In the genomic region with DNA sequence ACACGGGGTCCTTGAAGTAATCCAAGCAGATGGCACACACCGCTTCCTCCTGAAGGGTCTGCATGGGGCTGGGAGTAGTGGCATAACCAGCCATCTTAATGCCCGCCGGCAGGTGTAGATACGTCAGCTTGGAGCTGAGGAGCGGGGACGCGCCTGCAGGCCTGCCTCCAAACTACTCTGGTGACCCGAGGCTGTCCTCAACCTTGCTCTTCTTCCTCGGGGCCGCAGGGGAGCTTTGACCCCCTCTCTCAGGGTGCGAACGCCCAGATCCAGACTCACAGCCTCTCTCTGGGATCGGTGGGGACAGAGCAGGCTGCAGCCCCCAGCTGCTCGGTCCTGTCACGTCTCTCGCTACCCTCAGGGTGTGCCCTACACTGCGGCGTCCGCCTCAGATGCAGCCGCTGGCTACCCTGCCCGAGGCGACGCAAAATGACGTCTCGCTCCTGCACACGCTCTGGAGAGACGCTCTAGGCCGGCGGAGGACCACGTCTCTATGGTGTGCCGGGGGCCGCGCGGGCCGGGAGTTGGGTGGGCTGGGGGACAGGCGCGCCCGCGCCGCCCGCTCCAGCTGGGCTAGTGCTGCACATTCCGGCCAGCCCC, we compare ENCODE assay signal across 8 cellular contexts. TPM values are rescaled to one million over a fixed set of nuclear protein-coding genes. Genes with fewer than 3 reads are reported as not detected.
DNase-seq lines count a peak whose midpoint lies in the region; ATAC-seq lines count a peak whose summit lies in the region.

A gene (minus strand): TSS at position 424 of the 600 bp plus-strand sequence. CDS start 330 bp downstream, at position 94.

- DNase-seq in AG08395 (ENCODE audit: low spot score) (peak; percentile 87), OCI-M2 (lab: John Stamatoyannopoulos, UW; ENCODE audit: unreplicated experiment) (no peak)
- peak; percentile 79 to 87 for DNase-seq in activated CD4-positive, alpha-beta T cell treated with anti-CD3 and anti-CD28 coated beads, Interleukin-2, amount 50 U/mL, for 24 hours (ENCODE audit: low read depth in 1 of 2, low spot score in 1 of 2)
- peak; percentile 81 to 83 (median 82) for DNase-seq in effector memory CD4-positive, alpha-beta T cell
- DNase-seq in stimulated activated CD8-positive, alpha-beta memory T cell treated with anti-CD3 and anti-CD28 coated beads, Interleukin-2, amount 100 ng/mL, for 1 hour (ENCODE audit: low read depth in 2 of 2): peak; percentile 74 to 83

- peaks cover 10% of the 10 kb centered on the region for H3K36me3 ChIP-seq in effector memory CD4-positive, alpha-beta T cell (ENCODE audit: control insufficient read depth, insufficient read depth, low read length)
- H3K36me3 ChIP-seq in mesodermal cell (ENCODE audit: control insufficient read depth, insufficient read depth, low read length): peaks cover 38% of the 10 kb centered on the region

- H3K27ac ChIP-seq in effector memory CD4-positive, alpha-beta T cell (ENCODE audit: insufficient read depth, low read length, poor library complexity, severe bottlenecking): peak within 1 kb of the TSS; percentile 99
- H3K27ac ChIP-seq in mesodermal cell (ENCODE audit: low read depth, low read length, severe bottlenecking): peak within 1 kb of the TSS; percentile 95

- WGBS in mesodermal cell (ENCODE audit: insufficient coverage in 2 of 2), 2 experiments: 0 to 1% methylated on average over 30 to 31 of the region's 43 CpGs

- H3K27me3 ChIP-seq in effector memory CD4-positive, alpha-beta T cell (replicated peaks; ENCODE audit: control insufficient read depth, insufficient read depth, low read length, poor library complexity, severe bottlenecking): no peaks in the 10 kb centered on the region

- peaks cover 33% of the 10 kb centered on the region for H3K4me1 ChIP-seq in effector memory CD4-positive, alpha-beta T cell (ENCODE audit: control insufficient read depth, insufficient read depth, low read length, poor library complexity, severe bottlenecking)
- H3K4me1 ChIP-seq in mesodermal cell (ENCODE audit: control insufficient read depth, insufficient read depth, low read length, poor library complexity, severe bottlenecking): peaks cover 6% of the 10 kb centered on the region

- ATAC-seq in GM19397 (IDR thresholded peaks at IDR 0.05; ENCODE audit: unreplicated experiment): peak; percentile 82
- peak; percentile 80 for ATAC-seq in HG03571 (IDR thresholded peaks at IDR 0.05; ENCODE audit: unreplicated experiment)

- H3K4me3 ChIP-seq in effector memory CD4-positive, alpha-beta T cell (ENCODE audit: insufficient read depth, low read depth, low read length, poor library complexity, severe bottlenecking): peak within 1 kb of the TSS; percentile 99
- peak within 1 kb of the TSS; percentile 92 for H3K4me3 ChIP-seq in mesodermal cell (ENCODE audit: extremely low read depth, insufficient read depth, low read length, poor library complexity, severe bottlenecking)

- H3K9me3 ChIP-seq in effector memory CD4-positive, alpha-beta T cell (ENCODE audit: control insufficient read depth, low read length): no peaks in the 10 kb centered on the region
- no peaks in the 10 kb centered on the region for H3K9me3 ChIP-seq in mesodermal cell (ENCODE audit: control insufficient read depth, low read length)

RNA-seq across cellular contexts. Expression of the gene that starts here (rescaled TPM):
- polyA plus RNA-seq in mesodermal cell (2013, experiment 1 of 2): 3.9 TPM
- 3.8 TPM for polyA plus RNA-seq in mesodermal cell (2013, experiment 2 of 2)
